23 cellular contexts compared by ENCODE assay signal in genomic region chr3:100797921-100798491, GRCh38.
DNase-seq lines count a peak whose midpoint lies in the region; ATAC-seq, FAIRE-seq and TF ChIP-seq lines count a peak whose summit lies in the region.
"Had no signal": no experiment of that assay in that cellular context is flagged by ENCODE, and none has a peak within 500 bp of the region (broad histone marks: within the 10 kb centered on the region; RNA-seq: fewer than 3 reads in every experiment).

No MANE protein-coding gene starts in this region.

- no peaks in the 10 kb centered on the region for H3K36me3 Mint-ChIP-seq in T-helper 17 cell (ENCODE audit: low read depth)
- no peaks in the 10 kb centered on the region for H3K36me3 Mint-ChIP-seq in neural progenitor cell

- H3K4me1 ChIP-seq in A673 (ENCODE audit: insufficient read depth, low read length, poor library complexity, severe bottlenecking) (peaks cover 19% of the 10 kb centered on the region), neural progenitor cell (no peaks in the 10 kb centered on the region)
- H3K4me1 ChIP-seq: Caco-2 had no signal

- H3K27me3 ChIP-seq in A673 (replicated peaks; ENCODE audit: insufficient read depth, low read depth, low read length, poor library complexity) (no peaks in the 10 kb centered on the region), bronchial epithelial cell (ENCODE audit: control insufficient read depth, insufficient read depth, low read length) (no peaks in the 10 kb centered on the region), neural progenitor cell (no peaks in the 10 kb centered on the region)
- H3K27me3 ChIP-seq: MG63 had no signal

- no peak overlapping the region for H3K4me3 Mint-ChIP-seq in T-helper 17 cell
- H3K4me3 Mint-ChIP-seq in neural progenitor cell: no peak overlapping the region

- H3K36me3 ChIP-seq in A673 (ENCODE audit: insufficient read depth, low read length, poor library complexity, severe bottlenecking): no peaks in the 10 kb centered on the region
- H3K36me3 ChIP-seq in bronchial epithelial cell (ENCODE audit: control insufficient read depth, insufficient read depth, low read length): no peaks in the 10 kb centered on the region
- H3K36me3 ChIP-seq in neural progenitor cell: no peaks in the 10 kb centered on the region
- H3K36me3 ChIP-seq: MG63 had no signal

- peaks cover 6% of the 10 kb centered on the region for H3K4me1 Mint-ChIP-seq in T-helper 17 cell
- no peaks in the 10 kb centered on the region for H3K4me1 Mint-ChIP-seq in neural progenitor cell

- POLR2A ChIA-PET in A673 (lab: Charles Lee; ENCODE audit: low non-redundant PET): no interaction called here

- DNase-seq in A673 (ENCODE audit: low spot score) (peak; percentile 11), HCEC 1CT (peak; percentile 59), bronchial epithelial cell (ENCODE audit: low read depth) (peak; percentile 18), kidney tubule cell (ENCODE audit: low spot score) (peak; percentile 29), T-helper 17 cell (no peak), neural progenitor cell (ENCODE audit: low spot score) (no peak), NCI-H774 (lab: John Stamatoyannopoulos, UW) (no peak)
- DNase-seq in stimulated activated naive CD4-positive, alpha-beta T cell (lab: John Stamatoyannopoulos, UW): no peak
- DNase-seq: 8988T, AML-193, Caco-2, DMS53, KBM-7, MG63, NCI-H1105, NCI-H1694 treated with DMSO at 0.1 percent for 48 hours, NCI-H446, Right ventricle myocardium superior had no signal

- no peak for ATAC-seq in T-helper 17 cell
- ATAC-seq: Panc1 had no signal

- H3K27ac ChIP-seq in A673 (ENCODE audit: low read depth, low read length, poor library complexity, severe bottlenecking) (no peak overlapping the region), neural progenitor cell (no peak overlapping the region)
- H3K27ac ChIP-seq: HL-60 had no signal

- H3K4me3 ChIP-seq in A673 (ENCODE audit: low read depth, low read length, poor library complexity, severe bottlenecking): no peak overlapping the region
- H3K4me3 ChIP-seq in bronchial epithelial cell (ENCODE audit: low read depth, low read length): no peak overlapping the region
- no peak overlapping the region for H3K4me3 ChIP-seq in neural progenitor cell
- H3K4me3 ChIP-seq: MG63 had no signal

- H3K9me3 ChIP-seq in A673 (ENCODE audit: low read depth, low read length, poor library complexity, severe bottlenecking) (no peaks in the 10 kb centered on the region), T-helper 17 cell (ENCODE audit: control insufficient read depth, low read length, poor library complexity, severe bottlenecking) (no peaks in the 10 kb centered on the region), neural progenitor cell (ENCODE audit: low read depth) (no peaks in the 10 kb centered on the region)
- H3K9me3 ChIP-seq: Caco-2, MG63 had no signal

- no peaks in the 10 kb centered on the region for H3K27me3 Mint-ChIP-seq in T-helper 17 cell
- no peaks in the 10 kb centered on the region for H3K27me3 Mint-ChIP-seq in neural progenitor cell (ENCODE audit: insufficient read depth, low read depth)

- TF ChIP-seq CTCF in A673 (conservative IDR thresholded peaks at IDR 0.05; ENCODE audit: low read depth, low read length) (no peak), bronchial epithelial cell (IDR thresholded peaks at IDR 0.05; ENCODE audit: insufficient read depth, low read length, severe bottlenecking) (no peak), neural progenitor cell (IDR thresholded peaks at IDR 0.05) (no peak)

- no peak overlapping the region for H3K9ac ChIP-seq in neural progenitor cell

- H3K79me2 ChIP-seq in neural progenitor cell (ENCODE audit: low read depth): no peaks in the 10 kb centered on the region

- BruUV-seq in A673 (replicated peaks; lab: Mats Ljungman, UMichigan): no TSS peak

- H3K4me2 ChIP-seq in neural progenitor cell: no peak overlapping the region

- CTCF ChIA-PET in A673 (lab: Charles Lee): no interaction called here

- intact Hi-C loops in A673 (cut with micrococcal nuclease; ENCODE audit: unreplicated experiment): no loop called here

- H3F3A ChIP-seq in neural progenitor cell (ENCODE audit: low read depth): no peaks in the 10 kb centered on the region

- no peak for FAIRE-seq in bronchial epithelial cell (lab: Jason Lieb, UNC)
- FAIRE-seq: G401.6, GM12892, GM19239 had no signal

- H2AFZ ChIP-seq in neural progenitor cell (replicated peaks): no peak overlapping the region

- H3K27ac Mint-ChIP-seq in T-helper 17 cell: no peak overlapping the region
- no peak overlapping the region for H3K27ac Mint-ChIP-seq in neural progenitor cell

- H4K20me1 ChIP-seq in neural progenitor cell (ENCODE audit: low read depth): no peaks in the 10 kb centered on the region

- no peaks in the 10 kb centered on the region for H3K9me3 Mint-ChIP-seq in neural progenitor cell

Comparison
In these comparisons a context has a peak if more than half of its experiments do, and no peak if none do; other contexts are left out.
1. DNase-seq: peak in A673 (single experiment), HCEC 1CT (single experiment), bronchial epithelial cell (single experiment) and kidney tubule cell (single experiment); none in T-helper 17 cell (0 of 3), neural progenitor cell (single experiment), NCI-H774 (single experiment) and stimulated activated naive CD4-positive, alpha-beta T cell (0 of 6).